Comparison of ENCODE assay signal across 8 cellular contexts in genomic region chr1:23343246-23344110, GRCh38. TPM values are rescaled to one million over a fixed set of nuclear protein-coding genes. Genes with fewer than 3 reads are reported as not detected.
DNase-seq lines count a peak whose midpoint lies in the region; ATAC-seq and TF ChIP-seq lines count a peak whose summit lies in the region.

No MANE protein-coding gene starts in this region.

- DNase-seq in NCI-H2107 treated with DMSO at 0.1 percent for 48 hours (lab: John Stamatoyannopoulos, UW; ENCODE audit: unreplicated experiment) (peak; percentile 15), NCI-H2107 (lab: John Stamatoyannopoulos, UW) (no peak), foreskin keratinocyte (peak; percentile 50 to 63), occipital lobe (lab: John Stamatoyannopoulos, UW) (peak; percentile 39), transverse colon (peak; percentile 28)
- DNase-seq in activated T-helper 2 cell treated with anti-CD3 and anti-CD28 coated beads, Interferon-gamma antibody, Interleukin-2, Interleukin-4, amounts not matched to agents 10 μg/mL and 5 μg/mL and 100 μg/mL, durations not matched to agents 14 hours and 24 hours and 36 hours (ENCODE audit: low spot score): peak; percentile 39

- peak; percentile 14 for ATAC-seq in HG02759 (IDR thresholded peaks at IDR 0.05; ENCODE audit: unreplicated experiment)
- peak; percentile 47 for ATAC-seq in foreskin keratinocyte

- no peaks in the 10 kb centered on the region for H3K36me3 ChIP-seq in OCI-LY3 (replicated peaks; ENCODE audit: low read depth, low read length)
- H3K36me3 ChIP-seq in transverse colon: no peaks in the 10 kb centered on the region

- H3K36me3 Mint-ChIP-seq in activated T-helper 2 cell treated with anti-CD3 and anti-CD28 coated beads, Interferon-gamma antibody, Interleukin-2, Interleukin-4, amounts not matched to agents 10 μg/mL and 5 μg/mL and 100 μg/mL, durations not matched to agents 14 hours and 24 hours and 36 hours (ENCODE audit: low read depth): peaks cover 42% of the 10 kb centered on the region

- TF ChIP-seq CTCF in OCI-LY3 (IDR thresholded peaks at IDR 0.05; ENCODE audit: low read depth, low read length): no peak
- no peak for TF ChIP-seq CTCF in foreskin keratinocyte (conservative IDR thresholded peaks at IDR 0.05)
- TF ChIP-seq CTCF in transverse colon (IDR thresholded peaks at IDR 0.05): no peak

- no peak for TF ChIP-seq EP300 in transverse colon (IDR thresholded peaks at IDR 0.05; ENCODE audit: low read depth)

- H3K9me3 Mint-ChIP-seq in activated T-helper 2 cell treated with anti-CD3 and anti-CD28 coated beads, Interferon-gamma antibody, Interleukin-2, Interleukin-4, amounts not matched to agents 10 μg/mL and 5 μg/mL and 100 μg/mL, durations not matched to agents 14 hours and 24 hours and 36 hours: no peaks in the 10 kb centered on the region

- peak overlapping the region; percentile 91 for H3K9ac ChIP-seq in OCI-LY3 (ENCODE audit: low read length)

- peaks cover 50% of the 10 kb centered on the region for H4K20me1 ChIP-seq in OCI-LY3 (ENCODE audit: insufficient read depth, low read length)

- peak overlapping the region; percentile 92 for H3K4me3 Mint-ChIP-seq in activated T-helper 2 cell treated with anti-CD3 and anti-CD28 coated beads, Interferon-gamma antibody, Interleukin-2, Interleukin-4, amounts not matched to agents 10 μg/mL and 5 μg/mL and 100 μg/mL, durations not matched to agents 14 hours and 24 hours and 36 hours (ENCODE audit: low read depth)

- TF ChIP-seq POLR2A in transverse colon (IDR thresholded peaks at IDR 0.05): no peak

- in situ Hi-C loops in transverse colon (cut with MboI; ENCODE audit: low pct_ligation_motif_present in 1 of 4, low pct_unique_long_range_greater_than_20kb in 1 of 4, low sequenced_read_pairs in 3 of 4): no loop called here

- peak overlapping the region; percentile 89 for H3K27ac Mint-ChIP-seq in activated T-helper 2 cell treated with anti-CD3 and anti-CD28 coated beads, Interferon-gamma antibody, Interleukin-2, Interleukin-4, amounts not matched to agents 10 μg/mL and 5 μg/mL and 100 μg/mL, durations not matched to agents 14 hours and 24 hours and 36 hours

- peak overlapping the region; percentile 98 for H3K4me3 ChIP-seq in OCI-LY3 (ENCODE audit: low read length)
- peak overlapping the region; percentile 52 to 93 (median 92) for H3K4me3 ChIP-seq in transverse colon

- H3K9me3 ChIP-seq in OCI-LY3 (ENCODE audit: insufficient read depth, low read length) (no peaks in the 10 kb centered on the region), transverse colon (no peaks in the 10 kb centered on the region)

- intact Hi-C loops in activated T-helper 2 cell treated with anti-CD3 and anti-CD28 coated beads, Interferon-gamma antibody, Interleukin-2, Interleukin-4, amounts not matched to agents 10 μg/mL and 5 μg/mL and 100 μg/mL, durations not matched to agents 14 hours and 24 hours and 36 hours (cut with micrococcal nuclease): loop anchor here (1.0 to 5.0 kb wide), 2 partner anchors 25 to 241 kb away; no protein-coding TSS in a partner anchor
- intact Hi-C loops in transverse colon (cut with DNase I; ENCODE audit: low total_unique reads): no loop called here

- H3K4me2 ChIP-seq in OCI-LY3 (ENCODE audit: low read length): peak overlapping the region; percentile 90

- H3K27me3 ChIP-seq in OCI-LY3 (ENCODE audit: low read depth, low read length): no peaks in the 10 kb centered on the region
- no peaks in the 10 kb centered on the region for H3K27me3 ChIP-seq in foreskin keratinocyte
- H3K27me3 ChIP-seq in transverse colon: no peaks in the 10 kb centered on the region

- no peaks in the 10 kb centered on the region for H3K27me3 Mint-ChIP-seq in activated T-helper 2 cell treated with anti-CD3 and anti-CD28 coated beads, Interferon-gamma antibody, Interleukin-2, Interleukin-4, amounts not matched to agents 10 μg/mL and 5 μg/mL and 100 μg/mL, durations not matched to agents 14 hours and 24 hours and 36 hours (ENCODE audit: low read depth)

- peaks cover 31% of the 10 kb centered on the region for H3K4me1 ChIP-seq in OCI-LY3 (ENCODE audit: low read length)
- H3K4me1 ChIP-seq in foreskin keratinocyte: peaks cover 32% of the 10 kb centered on the region
- peaks cover 31 to 54% (median 45%) of the 10 kb centered on the region in 4 donors for H3K4me1 ChIP-seq in transverse colon

- peaks cover 56% of the 10 kb centered on the region for H3K79me2 ChIP-seq in OCI-LY3 (ENCODE audit: low read length)

- no peak overlapping the region for H2AFZ ChIP-seq in OCI-LY3 (ENCODE audit: low read depth, low read length)

- 0% methylated on average over 62 of the region's 65 CpGs; no CpG with 5 or more reads in 1 of the 2 donors for WGBS in transverse colon (ENCODE audit: low coverage in 1 of 2), 2 donors

- peaks cover 42% of the 10 kb centered on the region for H3K4me1 Mint-ChIP-seq in activated T-helper 2 cell treated with anti-CD3 and anti-CD28 coated beads, Interferon-gamma antibody, Interleukin-2, Interleukin-4, amounts not matched to agents 10 μg/mL and 5 μg/mL and 100 μg/mL, durations not matched to agents 14 hours and 24 hours and 36 hours (ENCODE audit: low read depth)

- H3K27ac ChIP-seq in OCI-LY3 (ENCODE audit: low read length) (peak overlapping the region; percentile 76), foreskin keratinocyte (peak overlapping the region; percentile 27), transverse colon (peak overlapping the region; percentile 95 to 99 (median 98))

RNA-seq across cellular contexts. Expression of gene HNRNPR, which starts 0.6 kb away (rescaled TPM):
- total RNA-seq in activated T-helper 2 cell treated with anti-CD3 and anti-CD28 coated beads, Interferon-gamma antibody, Interleukin-2, Interleukin-4, amounts not matched to agents 10 μg/mL and 5 μg/mL and 100 μg/mL, durations not matched to agents 14 hours and 24 hours and 36 hours: 231 and 237 TPM in 2 replicates
- total RNA-seq in foreskin keratinocyte (153 and 184 TPM in 2 replicates), occipital lobe (160 TPM), transverse colon (100 to 1,000 TPM in 1 of 4 donors, 10 to 100 TPM in 3; 13.5 to 120 (median 60.8) TPM)
- polyA plus RNA-seq in foreskin keratinocyte: 110 and 129 TPM in 2 replicates

RNA-seq across cellular contexts. Expression of gene ZNF436, which starts 26.2 kb away (rescaled TPM):
- 4.9 and 6.1 TPM in 2 replicates for total RNA-seq in activated T-helper 2 cell treated with anti-CD3 and anti-CD28 coated beads, Interferon-gamma antibody, Interleukin-2, Interleukin-4, amounts not matched to agents 10 μg/mL and 5 μg/mL and 100 μg/mL, durations not matched to agents 14 hours and 24 hours and 36 hours
- total RNA-seq in foreskin keratinocyte: 11.8 TPM in 2 replicates
- 3.1 and 4.0 TPM in 2 replicates for polyA plus RNA-seq in foreskin keratinocyte
- total RNA-seq in occipital lobe: 95.8 TPM
- total RNA-seq in transverse colon: 100 to 1,000 TPM in 1 of 4 donors, 10 to 100 TPM in 3; 12.5 to 125 (median 12.9) TPM

Comparison
In these comparisons a context has a peak if more than half of its experiments do, and no peak if none do; other contexts are left out.
1. H3K27ac ChIP-seq: peak in every context shown above with its lines; median percentile 98 in transverse colon; 76 in OCI-LY3; 27 in foreskin keratinocyte.